Comparison of ENCODE assay signal across 16 cellular contexts in the genomic region with DNA sequence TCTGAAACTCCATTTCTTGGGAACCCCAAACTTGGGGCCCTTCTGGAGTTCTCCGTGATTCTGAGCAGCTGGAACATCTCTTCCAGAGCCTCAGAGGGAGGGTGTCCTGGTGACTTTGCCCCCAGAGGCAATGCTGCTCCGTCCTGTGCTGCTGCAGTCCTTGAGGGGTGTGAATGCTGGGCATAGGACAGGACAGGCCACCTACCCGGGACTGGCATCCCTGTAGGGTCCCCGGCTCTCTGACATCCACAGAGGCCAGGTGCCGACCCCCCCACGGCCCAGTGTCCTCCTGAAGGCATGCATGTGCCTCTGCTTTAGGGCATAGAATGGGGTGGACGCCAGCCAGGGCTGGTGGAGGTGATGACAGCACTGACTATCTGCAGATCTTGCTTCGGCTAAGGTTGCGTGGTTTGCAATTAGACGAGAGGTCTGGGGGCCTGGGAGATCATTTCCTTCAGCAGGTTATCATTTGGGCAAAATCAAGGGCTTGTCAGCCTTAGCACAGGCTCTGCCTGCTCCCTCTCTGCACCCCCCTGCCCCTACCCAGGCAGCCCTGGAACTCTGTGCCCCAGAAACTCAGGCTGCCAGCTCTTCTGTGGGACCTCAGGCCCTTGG.
"Had no signal": no experiment of that assay in that cellular context is flagged by ENCODE, and none has a peak within 500 bp of the region (broad histone marks: within the 10 kb centered on the region; RNA-seq: fewer than 3 reads in every experiment).

No MANE protein-coding gene starts in this region.

- ATAC-seq: left lung; naive thymus-derived CD4-positive, alpha-beta T cell; stimulated activated naive CD8-positive, alpha-beta T cell treated with anti-CD3 and anti-CD28 coated beads, Interleukin-15, Interleukin-2, amounts not matched to agents 100 U/mL and 50 U/mL, for 24 hours; WTC11 had no signal

- H3K9me3 ChIP-seq: breast epithelium, colonic mucosa, left lung, ovary, prostate gland had no signal

- H3K4me3 ChIP-seq: breast epithelium, colonic mucosa, left lung, ovary, prostate gland, spleen had no signal

- H3K4me1 ChIP-seq: breast epithelium, colonic mucosa, left lung, prostate gland had no signal

- H3K27me3 ChIP-seq: breast epithelium, colonic mucosa, ovary had no signal

- H3K27ac ChIP-seq: breast epithelium, colonic mucosa, epithelial cell of prostate, left lung, ovary, prostate gland, spleen had no signal

- DNase-seq: activated naive CD4-positive, alpha-beta T cell treated with Interleukin-2 at 50 U/mL for 16 hours; activated naive CD8-positive, alpha-beta T cell treated with anti-CD3 and anti-CD28 coated beads for 36 hours; activated T-cell treated with anti-CD3 and anti-CD28 coated beads, Interleukin-2, amount 50 U/mL, for 48 hours; colonic mucosa; foreskin fibroblast; left lung; naive thymus-derived CD4-positive, alpha-beta T cell; ovary; spleen; stimulated activated CD4-positive, alpha-beta T cell treated with anti-CD3 and anti-CD28 coated beads, Interleukin-4, amount 100 ng/mL, for 24 hours; stimulated activated naive CD8-positive, alpha-beta T cell treated with anti-CD3 and anti-CD28 coated beads, Interleukin-15, Interleukin-2, amounts not matched to agents 100 U/mL and 50 U/mL, for 24 hours; T-helper 9 cell had no signal

- H3K36me3 ChIP-seq: breast epithelium, colonic mucosa, left lung, ovary, prostate gland, spleen had no signal
